Comparison of ENCODE assay signal across 22 cellular contexts in genomic region chr22:42973536-42973881, GRCh38. TPM values are rescaled to one million over a fixed set of nuclear protein-coding genes. Genes with fewer than 3 reads are reported as not detected.
DNase-seq lines count a peak whose midpoint lies in the region; ATAC-seq and TF ChIP-seq lines count a peak whose summit lies in the region.
"Had no signal": no experiment of that assay in that cellular context is flagged by ENCODE, and none has a peak within 500 bp of the region (broad histone marks: within the 10 kb centered on the region; RNA-seq: fewer than 3 reads in every experiment).

No MANE protein-coding gene starts in this region.

- DNase-seq in activated naive CD8-positive, alpha-beta T cell treated with anti-CD3 and anti-CD28 coated beads for 36 hours, result no peak
- DNase-seq in left kidney (ENCODE audit: low read depth, low spot score) (peak; percentile 68), osteoblast (ENCODE audit: insufficient read length, low spot score, missing footprints) (peak; percentile 77), upper lobe of left lung (no peak), UCSD-AML1 (lab: John Stamatoyannopoulos, UW; ENCODE audit: unreplicated experiment) (no peak), GM13976 (ENCODE audit: low spot score) (no peak)
- DNase-seq: activated CD4-positive, alpha-beta T cell treated with anti-CD3 and anti-CD28 coated beads for 1 hour; activated CD8-positive, alpha-beta memory T cell treated with anti-CD3 and anti-CD28 coated beads for 24 hours; activated T-cell treated with anti-CD3 and anti-CD28 coated beads, Interleukin-2, amount 50 U/mL, for 4 hours; BE2C; Caco-2; GOT3; NCI-H1092 treated with DMSO at 0.1 percent for 48 hours; NCI-H446; PC-3; SHP77 treated with DMSO at 0.1 percent for 48 hours; stimulated activated CD4-positive, alpha-beta T cell treated with anti-CD3 and anti-CD28 coated beads, Interleukin-4, amount 100 ng/mL, for 24 hours; stimulated activated naive CD8-positive, alpha-beta T cell treated with anti-CD3 and anti-CD28 coated beads, Interleukin-15, amount 100 ng/mL, for 72 hours had no signal

- H3K36me3 ChIP-seq in osteoblast (ENCODE audit: insufficient read depth, low read length), result no peaks in the 10 kb centered on the region
- H3K36me3 ChIP-seq in upper lobe of left lung, result no peaks in the 10 kb centered on the region
- H3K36me3 ChIP-seq: BE2C, neural progenitor cell had no signal

- WGBS in upper lobe of left lung, 2 donors, result 79 to 82% methylated on average over 5 of the region's 5 CpGs

- peaks cover 7% of the 10 kb centered on the region for H3K36me3 Mint-ChIP-seq in activated naive CD8-positive, alpha-beta T cell
- peaks cover 15% of the 10 kb centered on the region for H3K36me3 Mint-ChIP-seq in activated naive CD8-positive, alpha-beta T cell treated with anti-CD3 and anti-CD28 coated beads for 36 hours

- peaks cover 19% of the 10 kb centered on the region for H3K4me1 ChIP-seq in osteoblast (ENCODE audit: insufficient read depth, low read length)
- peaks cover 36 to 58% (median 49%) of the 10 kb centered on the region in 4 donors for H3K4me1 ChIP-seq in upper lobe of left lung
- H3K4me1 ChIP-seq: BE2C had no signal

- H3K9me3 ChIP-seq in osteoblast (ENCODE audit: low read depth, low read length) (no peaks in the 10 kb centered on the region), upper lobe of left lung (no peaks in the 10 kb centered on the region)
- H3K9me3 ChIP-seq: A549, BE2C, Caco-2 had no signal

- H3K27me3 Mint-ChIP-seq in activated naive CD8-positive, alpha-beta T cell, result no peaks in the 10 kb centered on the region
- no peaks in the 10 kb centered on the region for H3K27me3 Mint-ChIP-seq in activated naive CD8-positive, alpha-beta T cell treated with anti-CD3 and anti-CD28 coated beads for 36 hours
- H3K27me3 Mint-ChIP-seq: stimulated activated naive CD8-positive, alpha-beta T cell treated with anti-CD3 and anti-CD28 coated beads, Interleukin-15, amount 100 ng/mL, for 72 hours had no signal

- no peak for TF ChIP-seq POLR2A in upper lobe of left lung (IDR thresholded peaks at IDR 0.05)

- no peak for TF ChIP-seq EP300 in upper lobe of left lung (IDR thresholded peaks at IDR 0.05)

- TF ChIP-seq CTCF in osteoblast (IDR thresholded peaks at IDR 0.05; ENCODE audit: extremely low read depth, low read depth, low read length) (no peak), upper lobe of left lung (IDR thresholded peaks at IDR 0.05) (no peak), GM13976 (IDR thresholded peaks at IDR 0.05; ENCODE audit: borderline replicate concordance, control extremely low read depth, extremely low read depth, insufficient read depth, missing control alignments) (no peak)

- no peaks in the 10 kb centered on the region for H3K9me3 Mint-ChIP-seq in activated naive CD8-positive, alpha-beta T cell (ENCODE audit: low read depth)
- H3K9me3 Mint-ChIP-seq in activated naive CD8-positive, alpha-beta T cell treated with anti-CD3 and anti-CD28 coated beads for 36 hours, result peaks cover 2% of the 10 kb centered on the region

- H3K27ac Mint-ChIP-seq in activated naive CD8-positive, alpha-beta T cell, result peak overlapping the region; percentile 34
- no peak overlapping the region for H3K27ac Mint-ChIP-seq in activated naive CD8-positive, alpha-beta T cell treated with anti-CD3 and anti-CD28 coated beads for 36 hours

- ATAC-seq in upper lobe of left lung (ENCODE audit: low FRiP score in 2 of 2) (no peak), HG03520 (IDR thresholded peaks at IDR 0.05; ENCODE audit: unreplicated experiment) (no peak)
- ATAC-seq: A549; activated T-cell treated with anti-CD3 and anti-CD28 coated beads, Interleukin-2, amount 50 U/mL, for 4 hours; PC-3; stimulated activated naive CD8-positive, alpha-beta T cell treated with anti-CD3 and anti-CD28 coated beads, Interleukin-15, amount 100 ng/mL, for 72 hours had no signal

- H2AFZ ChIP-seq in osteoblast (ENCODE audit: low read length), result no peak overlapping the region
- H2AFZ ChIP-seq: neural progenitor cell had no signal

- H4K20me1 ChIP-seq in osteoblast (ENCODE audit: insufficient read depth, low read length), result peaks cover 64% of the 10 kb centered on the region

- no peak overlapping the region for H3K4me3 Mint-ChIP-seq in activated naive CD8-positive, alpha-beta T cell
- H3K4me3 Mint-ChIP-seq in activated naive CD8-positive, alpha-beta T cell treated with anti-CD3 and anti-CD28 coated beads for 36 hours, result no peak overlapping the region
- H3K4me3 Mint-ChIP-seq: activated T-cell treated with anti-CD3 and anti-CD28 coated beads, Interleukin-2, amount 50 U/mL, for 4 hours; neural progenitor cell; stimulated activated naive CD8-positive, alpha-beta T cell treated with anti-CD3 and anti-CD28 coated beads, Interleukin-15, amount 100 ng/mL, for 72 hours had no signal

- H3K79me2 ChIP-seq in osteoblast (ENCODE audit: insufficient read depth, low read length), result peaks cover 86% of the 10 kb centered on the region

- H3K4me1 Mint-ChIP-seq in activated naive CD8-positive, alpha-beta T cell (ENCODE audit: low read depth), result peaks cover 40% of the 10 kb centered on the region
- peaks cover 45% of the 10 kb centered on the region for H3K4me1 Mint-ChIP-seq in activated naive CD8-positive, alpha-beta T cell treated with anti-CD3 and anti-CD28 coated beads for 36 hours

- H3K27ac ChIP-seq in osteoblast (ENCODE audit: low read depth, low read length) (no peak overlapping the region), upper lobe of left lung (peak overlapping the region in 3 of 4 donors; percentile 3 to 76 (median 53))
- H3K27ac ChIP-seq: neural progenitor cell had no signal

- in situ Hi-C loops in GM13976 (cut with MboI; ENCODE audit: low sequenced_read_pairs, unreplicated experiment), result no loop called here

- H3K4me3 ChIP-seq in osteoblast (ENCODE audit: insufficient read depth, low read length) (no peak overlapping the region), upper lobe of left lung (no peak overlapping the region)
- H3K4me3 ChIP-seq: A549, neural progenitor cell had no signal

- H3K27me3 ChIP-seq in osteoblast (ENCODE audit: insufficient read depth, low read length) (no peaks in the 10 kb centered on the region), upper lobe of left lung (no peaks in the 10 kb centered on the region)
- H3K27me3 ChIP-seq: BE2C, neural progenitor cell had no signal

- no peak overlapping the region for H3K4me2 ChIP-seq in osteoblast (ENCODE audit: insufficient read depth, low read length)
- H3K4me2 ChIP-seq: A549, neural progenitor cell had no signal

RNA-seq across cellular contexts. Expression of gene PACSIN2, which starts 41.4 kb away (rescaled TPM):
- total RNA-seq in activated naive CD8-positive, alpha-beta T cell treated with anti-CD3 and anti-CD28 coated beads for 36 hours, result 10 to 100 TPM; 30.2 to 34.6 TPM
- total RNA-seq in osteoblast, result 33.0 and 38.0 TPM in 2 replicates
- 100 to 1,000 TPM; 120 to 186 (median 151) TPM for total RNA-seq in upper lobe of left lung

Comparison
In these comparisons a context has a peak if more than half of its experiments do, and no peak if none do; other contexts are left out.
1. DNase-seq: peak in left kidney (single experiment) and osteoblast (single experiment); none in activated naive CD8-positive, alpha-beta T cell treated with anti-CD3 and anti-CD28 coated beads for 36 hours (single experiment), upper lobe of left lung (0 of 2), UCSD-AML1 (single experiment) and GM13976 (single experiment).